Comparison of ENCODE assay signal across 8 cellular contexts in genomic region chr2:134466141-134466540, GRCh38.
DNase-seq lines count a peak whose midpoint lies in the region; ATAC-seq and FAIRE-seq lines count a peak whose summit lies in the region.

No MANE protein-coding gene starts in this region.

- FAIRE-seq in GM18507 (lab: Jason Lieb, UNC): peak; percentile 54

- DNase-seq in A172 (ENCODE audit: low spot score) (peak; percentile 38), GM18507 (ENCODE audit: extremely low spot score, insufficient read length, low read depth) (no peak), NCI-H2196 treated with DMSO at 0.1 percent for 48 hours (lab: John Stamatoyannopoulos, UW; ENCODE audit: unreplicated experiment) (peak; percentile 35), left kidney (ENCODE audit: low read depth, low spot score) (peak; percentile 66)
- DNase-seq in activated gamma-delta T cell treated with anti-CD3 and anti-CD28 coated beads, Interleukin-2, amount 50 U/mL, for 16 hours (ENCODE audit: low read depth): peak; percentile 9
- no peak for DNase-seq in activated effector memory CD4-positive, alpha-beta T cell treated with anti-CD3 and anti-CD28 coated beads, Interleukin-2, amount 50 U/mL, for 16 hours
- DNase-seq in activated effector memory CD4-positive, alpha-beta T cell treated with Interleukin-2 at 50 U/mL for 16 hours: no peak

- no peak for ATAC-seq in GM21737 (IDR thresholded peaks at IDR 0.05; ENCODE audit: unreplicated experiment)

Comparison
In these comparisons a context has a peak if more than half of its experiments do, and no peak if none do; other contexts are left out.
1. DNase-seq: peak in A172 (single experiment), NCI-H2196 treated with DMSO at 0.1 percent for 48 hours (single experiment), activated gamma-delta T cell treated with anti-CD3 and anti-CD28 coated beads, Interleukin-2, amount 50 U/mL, for 16 hours (single experiment) and left kidney (single experiment); none in GM18507 (single experiment), activated effector memory CD4-positive, alpha-beta T cell treated with anti-CD3 and anti-CD28 coated beads, Interleukin-2, amount 50 U/mL, for 16 hours (single experiment) and activated effector memory CD4-positive, alpha-beta T cell treated with Interleukin-2 at 50 U/mL for 16 hours (single experiment).